9 cellular contexts compared by ENCODE assay signal in genomic region chr4:87103691-87104187, GRCh38.
DNase-seq lines count a peak whose midpoint lies in the region; ATAC-seq and TF ChIP-seq lines count a peak whose summit lies in the region.
"Had no signal": no experiment of that assay in that cellular context is flagged by ENCODE, and none has a peak within 500 bp of the region (broad histone marks: within the 10 kb centered on the region; RNA-seq: fewer than 3 reads in every experiment).

No MANE protein-coding gene starts in this region.

- no peak overlapping the region for H3K14ac ChIP-seq in mesenchymal stem cell (ENCODE audit: low read length in 2 of 2)

- H3K27ac Mint-ChIP-seq in MCF 10A (ENCODE audit: low read depth, unreplicated experiment) = peak overlapping the region; percentile 82

- H3K9me3 Mint-ChIP-seq in MCF 10A (ENCODE audit: unreplicated experiment) = no peaks in the 10 kb centered on the region

- peaks cover 0 to 57% (median 0%) of the 10 kb centered on the region in 9 donors for H3K36me3 ChIP-seq in heart right ventricle
- peaks cover 0 to 24% of the 10 kb centered on the region in 2 experiments for H3K36me3 ChIP-seq in mesenchymal stem cell (ENCODE audit: control insufficient read depth in 1 of 2, insufficient read depth in 2 of 2, low read depth in 1 of 2, low read length in 2 of 2)
- H3K36me3 ChIP-seq in uterus = no peaks in the 10 kb centered on the region
- peaks cover 4% of the 10 kb centered on the region for H3K36me3 ChIP-seq in mesendoderm (ENCODE audit: control insufficient read depth, insufficient read depth, low read length)

- H3K27me3 ChIP-seq in heart right ventricle (no peaks in the 10 kb centered on the region), mesenchymal stem cell (ENCODE audit: control insufficient read depth in 1 of 2, insufficient read depth in 1 of 2, low read length in 2 of 2) (no peaks in the 10 kb centered on the region), uterus (no peaks in the 10 kb centered on the region), mesendoderm (ENCODE audit: insufficient read depth, low read length, poor library complexity) (no peaks in the 10 kb centered on the region)

- H3K23ac ChIP-seq in mesenchymal stem cell (ENCODE audit: low read length in 2 of 2) = no peak overlapping the region
- H3K23ac ChIP-seq in mesendoderm (ENCODE audit: low read length) = no peak overlapping the region

- no peak overlapping the region for H4K5ac ChIP-seq in mesendoderm (ENCODE audit: low read length)

- H3K4me2 ChIP-seq in mesenchymal stem cell (ENCODE audit: low read length, poor library complexity, severe bottlenecking) (no peak overlapping the region), mesendoderm (ENCODE audit: low read length) (no peak overlapping the region)

- intact Hi-C loops in heart right ventricle (cut with DNase I) = no loop called here
- intact Hi-C loops in Right ventricle myocardium superior (cut with DNase I) = no loop called here
- intact Hi-C loops in MCF 10A (cut with micrococcal nuclease) = no loop called here
- intact Hi-C loops in uterus (cut with DNase I; ENCODE audit: low total_unique reads) = loop anchor here (10.0 kb wide), 1 partner anchor 179 kb away; no protein-coding TSS in a partner anchor

- H2BK120ac ChIP-seq in mesenchymal stem cell (ENCODE audit: low read depth, low read length) (no peak overlapping the region), mesendoderm (ENCODE audit: low read depth, low read length) (no peak overlapping the region)

- peaks cover 7 to 59% (median 36%) of the 10 kb centered on the region in 9 donors for H3K4me1 ChIP-seq in heart right ventricle
- peaks cover 5% of the 10 kb centered on the region for H3K4me1 ChIP-seq in mesenchymal stem cell (ENCODE audit: control insufficient read depth, insufficient read depth, low read depth, low read length)
- peaks cover 6 to 14% of the 10 kb centered on the region in 2 donors for H3K4me1 ChIP-seq in uterus
- H3K4me1 ChIP-seq in mesendoderm (ENCODE audit: control insufficient read depth, low read depth, low read length) = no peaks in the 10 kb centered on the region

- no peaks in the 10 kb centered on the region for H3K27me3 Mint-ChIP-seq in MCF 10A (ENCODE audit: insufficient read depth, unreplicated experiment)

- H2AFZ ChIP-seq in mesenchymal stem cell (ENCODE audit: low read depth, low read length) = no peak overlapping the region

- peak overlapping the region; percentile 92 for H3K9ac ChIP-seq in mesenchymal stem cell (ENCODE audit: low read length)
- H3K9ac ChIP-seq in mesendoderm (ENCODE audit: low read length) = no peak overlapping the region

- H3K4me3 ChIP-seq in heart right ventricle (no peak overlapping the region), mesenchymal stem cell (ENCODE audit: insufficient read depth in 1 of 2, low read depth in 1 of 2, low read length in 2 of 2) (peak overlapping the region in 1 of 2 experiments; percentile 57), uterus (no peak overlapping the region), mesendoderm (ENCODE audit: low read length) (no peak overlapping the region)

- H3K18ac ChIP-seq in mesenchymal stem cell (ENCODE audit: low read depth in 1 of 2, low read length in 2 of 2) (peak overlapping the region in 1 of 2 experiments; percentile 4), mesendoderm (ENCODE audit: low read length) (no peak overlapping the region)

- no peak overlapping the region for H2BK12ac ChIP-seq in mesenchymal stem cell (ENCODE audit: low read length in 2 of 2)

- H3K36me3 Mint-ChIP-seq in MCF 10A (ENCODE audit: insufficient read depth, unreplicated experiment) = peaks cover 56% of the 10 kb centered on the region

- ATAC-seq in heart right ventricle (peak in 1 of 8 donors; percentile 15), Right ventricle myocardium superior (ENCODE audit: poor library complexity) (no peak), HG03025 (IDR thresholded peaks at IDR 0.05; ENCODE audit: low FRiP score, unreplicated experiment) (no peak)

- WGBS in heart right ventricle, 2 donors = 78 to 82% methylated on average over 2 of the region's 2 CpGs
- 31% methylated on average over 2 of the region's 2 CpGs for WGBS in mesenchymal stem cell
- no CpG with 5 or more reads among the region's 2 CpGs for WGBS in mesendoderm (ENCODE audit: extremely low coverage, insufficient coverage, low lambda C conversion rate)

- no peak for TF ChIP-seq POLR2A in uterus (IDR thresholded peaks at IDR 0.05)

- H3K9me3 ChIP-seq in heart right ventricle = no peaks in the 10 kb centered on the region
- H3K9me3 ChIP-seq in mesenchymal stem cell (ENCODE audit: control insufficient read depth, low read length) = no peaks in the 10 kb centered on the region
- no peaks in the 10 kb centered on the region for H3K9me3 ChIP-seq in uterus

- H4K91ac ChIP-seq in mesenchymal stem cell (ENCODE audit: low read length) = no peak overlapping the region

- H2BK5ac ChIP-seq in mesenchymal stem cell (ENCODE audit: low read depth, low read length, poor library complexity, severe bottlenecking) = no peak overlapping the region
- no peak overlapping the region for H2BK5ac ChIP-seq in mesendoderm (ENCODE audit: low read length)

- H3K27ac ChIP-seq in heart right ventricle = peak overlapping the region in 8 of 10 donors; percentile 2 to 79 (median 55)
- peak overlapping the region; percentile 54 for H3K27ac ChIP-seq in mesenchymal stem cell (ENCODE audit: low read length, poor library complexity, severe bottlenecking)
- peak overlapping the region; percentile 69 to 81 for H3K27ac ChIP-seq in uterus
- H3K27ac ChIP-seq in mesendoderm (ENCODE audit: low read depth, low read length) = no peak overlapping the region

- no peak overlapping the region for H2BK15ac ChIP-seq in mesenchymal stem cell (ENCODE audit: low read depth, poor library complexity, severe bottlenecking)
- H2BK15ac ChIP-seq in mesendoderm (replicated peaks; ENCODE audit: low read depth) = no peak overlapping the region

- no peak for DNase-seq in heart right ventricle
- DNase-seq in Right ventricle myocardium superior = no peak
- peak; percentile 64 for DNase-seq in MCF 10A (ENCODE audit: unreplicated experiment)
- peak; percentile 73 for DNase-seq in mesenchymal stem cell
- no peak for DNase-seq in uterus
- no peak for DNase-seq in HUDEP-2 (lab: John Stamatoyannopoulos, UW; ENCODE audit: unreplicated experiment in 76 of 76)
- no peak for DNase-seq in mesendoderm
- DNase-seq: MV-4-11 had no signal

- H4K8ac ChIP-seq in mesenchymal stem cell (ENCODE audit: low read length) (no peak overlapping the region), mesendoderm (ENCODE audit: low read depth, low read length) (no peak overlapping the region)

- POLR2A ChIA-PET in MCF 10A (lab: Yijun Ruan, JAX) = interaction anchor here (0.7 to 6.3 kb wide), 7 partner anchors 11 to 470 kb away, joined by 3 to 43 read pairs (median 4); no protein-coding TSS in a partner anchor

- H3K79me2 ChIP-seq in mesendoderm (ENCODE audit: control insufficient read depth, insufficient read depth, low read length) = no peaks in the 10 kb centered on the region

- peaks cover 5% of the 10 kb centered on the region for H3K79me1 ChIP-seq in mesenchymal stem cell (replicated peaks; ENCODE audit: low read length, poor library complexity, severe bottlenecking)
- peaks cover 3% of the 10 kb centered on the region for H3K79me1 ChIP-seq in mesendoderm (ENCODE audit: low read length)

- H3K4me3 Mint-ChIP-seq in MCF 10A (ENCODE audit: unreplicated experiment) = no peak overlapping the region

- H3K4ac ChIP-seq in mesenchymal stem cell (ENCODE audit: low read depth in 1 of 2, low read length in 2 of 2) (no peak overlapping the region), mesendoderm (ENCODE audit: low read depth, low read length) (no peak overlapping the region)

- CTCF ChIA-PET in MCF 10A (lab: Yijun Ruan, JAX) = interaction anchor here (1.2 kb wide), 2 partner anchors 11 to 181 kb away, joined by 4 to 9 read pairs; no protein-coding TSS in a partner anchor

- H2AK5ac ChIP-seq in mesenchymal stem cell (ENCODE audit: low read length, severe bottlenecking) (peak overlapping the region; percentile 23), mesendoderm (ENCODE audit: low read length) (no peak overlapping the region)

- no peak overlapping the region for H3K56ac ChIP-seq in mesendoderm (ENCODE audit: low read length)

- peaks cover 33% of the 10 kb centered on the region for H3K4me1 Mint-ChIP-seq in MCF 10A (ENCODE audit: insufficient read depth, unreplicated experiment)

- TF ChIP-seq CTCF in heart right ventricle (IDR thresholded peaks at IDR 0.05) (no peak), MCF 10A (IDR thresholded peaks at IDR 0.05; ENCODE audit: unreplicated experiment) (no peak), uterus (IDR thresholded peaks at IDR 0.05) (no peak)

- BruUV-seq in MCF 10A (replicated peaks; lab: Mats Ljungman, UMichigan) = no TSS peak

Comparison
In these comparisons a context has a peak if more than half of its experiments do, and no peak if none do; other contexts are left out.
1. DNase-seq: peak in MCF 10A (single experiment) and mesenchymal stem cell (single experiment); none in heart right ventricle (0 of 2), Right ventricle myocardium superior (single experiment), uterus (0 of 2), HUDEP-2 (0 of 76) and mesendoderm (single experiment).